In the genomic region with DNA sequence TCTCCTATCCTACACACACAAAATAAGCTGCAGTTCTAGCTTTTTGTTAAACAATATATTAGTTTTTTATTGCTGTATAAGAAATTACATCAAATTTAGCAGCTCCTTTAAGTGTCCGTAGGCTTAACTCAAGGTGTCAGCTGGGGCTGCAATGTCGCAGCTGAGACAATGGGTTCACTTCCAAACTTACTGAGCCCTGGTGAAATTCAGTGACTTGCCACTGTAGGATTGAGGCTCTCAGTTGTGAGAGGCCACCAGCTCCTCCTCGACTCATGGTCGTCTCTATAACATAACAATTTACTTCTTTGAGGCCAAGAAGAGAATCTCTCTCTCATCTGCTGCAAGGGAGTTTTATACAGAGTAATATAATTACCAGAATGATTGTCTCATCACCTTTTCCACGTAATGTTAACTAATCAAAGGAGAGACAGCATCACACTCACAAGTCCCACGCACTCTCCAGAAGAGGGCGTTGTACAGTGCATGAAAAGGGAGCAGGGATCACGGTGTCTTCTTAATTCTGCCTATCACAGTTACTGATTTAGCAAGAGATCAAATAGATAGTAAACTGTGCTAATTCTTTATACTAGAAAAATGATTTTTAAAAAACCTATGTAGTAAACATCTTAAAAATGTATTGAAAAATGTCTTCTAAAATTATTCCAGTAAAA, we compare ENCODE assay signal across 1 cellular context.
TF ChIP-seq lines count a peak whose summit lies in the region.

No MANE protein-coding gene starts in this region.

TF ChIP-seq in HCT116, 20 proteins besides CTCF, POLR2A, EP300 and RAD21 (continued from another document):
- TF ChIP-seq TCF7L2 (IDR thresholded peaks at IDR 0.05; ENCODE audit: borderline replicate concordance, extremely low read depth, insufficient read depth, insufficient read length) (no peak), CBX3 (IDR thresholded peaks at IDR 0.05; ENCODE audit: low read depth) (no peak), FOSL1 (IDR thresholded peaks at IDR 0.05; ENCODE audit: low read depth) (no peak), SRF (IDR thresholded peaks at IDR 0.05; ENCODE audit: low read depth) (no peak), POLR2AphosphoS5 (IDR thresholded peaks at IDR 0.05; ENCODE audit: low read depth, low read length) (no peak), YY1 (IDR thresholded peaks at IDR 0.05; ENCODE audit: extremely low read depth, insufficient replicate concordance, low read depth, low read length) (no peak), EZH2 (IDR thresholded peaks at IDR 0.05) (no peak), EGR1 (IDR thresholded peaks at IDR 0.05; ENCODE audit: low read depth) (no peak)
- TF ChIP-seq, protein P1, sequence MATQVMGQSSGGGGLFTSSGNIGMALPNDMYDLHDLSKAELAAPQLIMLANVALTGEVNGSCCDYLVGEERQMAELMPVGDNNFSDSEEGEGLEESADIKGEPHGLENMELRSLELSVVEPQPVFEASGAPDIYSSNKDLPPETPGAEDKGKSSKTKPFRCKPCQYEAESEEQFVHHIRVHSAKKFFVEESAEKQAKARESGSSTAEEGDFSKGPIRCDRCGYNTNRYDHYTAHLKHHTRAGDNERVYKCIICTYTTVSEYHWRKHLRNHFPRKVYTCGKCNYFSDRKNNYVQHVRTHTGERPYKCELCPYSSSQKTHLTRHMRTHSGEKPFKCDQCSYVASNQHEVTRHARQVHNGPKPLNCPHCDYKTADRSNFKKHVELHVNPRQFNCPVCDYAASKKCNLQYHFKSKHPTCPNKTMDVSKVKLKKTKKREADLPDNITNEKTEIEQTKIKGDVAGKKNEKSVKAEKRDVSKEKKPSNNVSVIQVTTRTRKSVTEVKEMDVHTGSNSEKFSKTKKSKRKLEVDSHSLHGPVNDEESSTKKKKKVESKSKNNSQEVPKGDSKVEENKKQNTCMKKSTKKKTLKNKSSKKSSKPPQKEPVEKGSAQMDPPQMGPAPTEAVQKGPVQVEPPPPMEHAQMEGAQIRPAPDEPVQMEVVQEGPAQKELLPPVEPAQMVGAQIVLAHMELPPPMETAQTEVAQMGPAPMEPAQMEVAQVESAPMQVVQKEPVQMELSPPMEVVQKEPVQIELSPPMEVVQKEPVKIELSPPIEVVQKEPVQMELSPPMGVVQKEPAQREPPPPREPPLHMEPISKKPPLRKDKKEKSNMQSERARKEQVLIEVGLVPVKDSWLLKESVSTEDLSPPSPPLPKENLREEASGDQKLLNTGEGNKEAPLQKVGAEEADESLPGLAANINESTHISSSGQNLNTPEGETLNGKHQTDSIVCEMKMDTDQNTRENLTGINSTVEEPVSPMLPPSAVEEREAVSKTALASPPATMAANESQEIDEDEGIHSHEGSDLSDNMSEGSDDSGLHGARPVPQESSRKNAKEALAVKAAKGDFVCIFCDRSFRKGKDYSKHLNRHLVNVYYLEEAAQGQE (IDR thresholded peaks at IDR 0.05; ENCODE audit: low read depth), result no peak
- TF ChIP-seq, protein P2, sequence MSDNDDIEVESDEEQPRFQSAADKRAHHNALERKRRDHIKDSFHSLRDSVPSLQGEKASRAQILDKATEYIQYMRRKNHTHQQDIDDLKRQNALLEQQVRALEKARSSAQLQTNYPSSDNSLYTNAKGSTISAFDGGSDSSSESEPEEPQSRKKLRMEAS (IDR thresholded peaks at IDR 0.05), result no peak
